Comparison of ENCODE assay signal across 9 cellular contexts in genomic region chr3:138381950-138382715, GRCh38. TPM values are rescaled to one million over a fixed set of nuclear protein-coding genes. Genes with fewer than 3 reads are reported as not detected.
DNase-seq lines count a peak whose midpoint lies in the region; ATAC-seq and TF ChIP-seq lines count a peak whose summit lies in the region.
"Had no signal": no experiment of that assay in that cellular context is flagged by ENCODE, and none has a peak within 500 bp of the region (broad histone marks: within the 10 kb centered on the region; RNA-seq: fewer than 3 reads in every experiment).

No MANE protein-coding gene starts in this region.

- no peak for DNase-seq in RWPE2 (ENCODE audit: low spot score)
- DNase-seq in fibroblast of lung (ENCODE audit: low read depth in 2 of 2): peak; percentile 46 to 58
- DNase-seq in ureter (ENCODE audit: low spot score): peak; percentile 71
- no peak for DNase-seq in dermis blood vessel endothelial cell
- DNase-seq: activated CD4-positive, alpha-beta memory T cell treated with anti-CD3 and anti-CD28 coated beads for 36 hours; NCI-H510A treated with DMSO at 0.1 percent for 48 hours had no signal

- TF ChIP-seq CTCF in RWPE2 (IDR thresholded peaks at IDR 0.05; ENCODE audit: poor library complexity, severe bottlenecking): no peak
- no peak for TF ChIP-seq CTCF in fibroblast of lung (conservative IDR thresholded peaks at IDR 0.05 in 1 of 2, IDR thresholded peaks at IDR 0.05 in 1 of 2; ENCODE audit: low read depth in 1 of 2, low read length in 2 of 2)

- no peaks in the 10 kb centered on the region for H4K20me1 ChIP-seq in fibroblast of lung (ENCODE audit: control insufficient read depth, extremely low read depth, insufficient read depth, low read length)

- no peak overlapping the region for H3K9ac ChIP-seq in fibroblast of lung (ENCODE audit: insufficient read depth, low read length)
- no peak overlapping the region for H3K9ac ChIP-seq in muscle layer of colon (ENCODE audit: low read length)

- no peak overlapping the region for H3K27ac ChIP-seq in RWPE2 (ENCODE audit: poor library complexity, severe bottlenecking)
- H3K27ac ChIP-seq in fibroblast of lung (ENCODE audit: insufficient read depth, low read length): no peak overlapping the region
- H3K27ac ChIP-seq in muscle layer of colon (ENCODE audit: low read depth, low read length): peak overlapping the region; percentile 70

- H3K4me1 ChIP-seq in RWPE2 (ENCODE audit: insufficient read depth, poor library complexity, severe bottlenecking): peaks cover 11% of the 10 kb centered on the region
- no peaks in the 10 kb centered on the region for H3K4me1 ChIP-seq in fibroblast of lung (ENCODE audit: control insufficient read depth, extremely low read depth, insufficient read depth, low read length)
- H3K4me1 ChIP-seq in muscle layer of colon (ENCODE audit: insufficient read depth, low read length): peaks cover 20% of the 10 kb centered on the region

- peak; percentile 83 for ATAC-seq in RWPE2 (ENCODE audit: low read depth)
- no peak for ATAC-seq in GM19035 (IDR thresholded peaks at IDR 0.05; ENCODE audit: unreplicated experiment)
- no peak for ATAC-seq in HG03521 (IDR thresholded peaks at IDR 0.05; ENCODE audit: unreplicated experiment)

- H3K4me3 ChIP-seq in RWPE2 (ENCODE audit: severe bottlenecking) (no peak overlapping the region), fibroblast of lung (replicated peaks in 1 of 4; ENCODE audit: control extremely low read depth in 1 of 4, insufficient read depth in 1 of 4, low read depth in 3 of 4, low read length in 4 of 4) (no peak overlapping the region), muscle layer of colon (ENCODE audit: low read depth in 1 of 2, low read length in 2 of 2) (no peak overlapping the region)

- no peak overlapping the region for H3K4me2 ChIP-seq in fibroblast of lung (ENCODE audit: extremely low read depth, insufficient read depth, low read length)

- H3K27me3 ChIP-seq in RWPE2 (ENCODE audit: insufficient read depth, poor library complexity, severe bottlenecking): no peaks in the 10 kb centered on the region
- no peaks in the 10 kb centered on the region for H3K27me3 ChIP-seq in fibroblast of lung (ENCODE audit: control insufficient read depth, insufficient read depth, low read length)
- no peaks in the 10 kb centered on the region for H3K27me3 ChIP-seq in muscle layer of colon (ENCODE audit: control insufficient read depth in 1 of 2, insufficient read depth in 2 of 2, low read length in 2 of 2)

- H3K36me3 ChIP-seq in RWPE2 (ENCODE audit: low read depth): no peaks in the 10 kb centered on the region
- no peaks in the 10 kb centered on the region for H3K36me3 ChIP-seq in fibroblast of lung (ENCODE audit: control insufficient read depth, insufficient read depth, low read length)
- peaks cover 4% of the 10 kb centered on the region for H3K36me3 ChIP-seq in muscle layer of colon (ENCODE audit: insufficient read depth, low read length)

- no peaks in the 10 kb centered on the region for H3K79me2 ChIP-seq in fibroblast of lung (ENCODE audit: control insufficient read depth, insufficient read depth, low read length)

- no peak overlapping the region for H2AFZ ChIP-seq in fibroblast of lung (ENCODE audit: low read length)

- H3K9me3 ChIP-seq in RWPE2 (ENCODE audit: severe bottlenecking): no peaks in the 10 kb centered on the region
- no peaks in the 10 kb centered on the region for H3K9me3 ChIP-seq in fibroblast of lung (ENCODE audit: control insufficient read depth, insufficient read depth, low read depth, low read length)
- H3K9me3 ChIP-seq in muscle layer of colon (ENCODE audit: low read length): no peaks in the 10 kb centered on the region

RNA-seq across cellular contexts. Expression of gene MRAS, which starts 33.8 kb away (rescaled TPM):
- total RNA-seq in fibroblast of lung: 48.0 and 73.0 TPM in 2 replicates
- 35.3 and 43.2 TPM in 2 replicates for polyA plus RNA-seq in fibroblast of lung
- polyA plus RNA-seq in fibroblast of lung (2012): 33.0 and 35.1 TPM in 2 replicates
- polyA minus RNA-seq in fibroblast of lung (ENCODE audit: low replicate concordance): 25.9 and 83.4 TPM in 2 replicates
- total RNA-seq in ureter: 26.2 TPM
- 6.8 and 11.5 TPM in 2 replicates for total RNA-seq in dermis blood vessel endothelial cell

RNA-seq across cellular contexts. Expression of gene ESYT3, which starts 52.3 kb away (rescaled TPM):
- total RNA-seq in fibroblast of lung (0.17 and 0.51 TPM in 2 replicates), ureter (0.94 TPM), dermis blood vessel endothelial cell (not detected in 2 replicates)
- 0.11 TPM in 1 of 2 replicates, not detected in the other for polyA plus RNA-seq in fibroblast of lung
- polyA plus RNA-seq in fibroblast of lung (2012): 0.18 TPM in 1 of 2 replicates, not detected in the other
- polyA minus RNA-seq in fibroblast of lung (ENCODE audit: low replicate concordance): not detected in 2 replicates

RNA-seq across cellular contexts. Expression of gene NME9, which starts 52.5 kb away (rescaled TPM):
- total RNA-seq in fibroblast of lung: not detected in 2 replicates
- polyA plus RNA-seq in fibroblast of lung: not detected in 2 replicates
- polyA plus RNA-seq in fibroblast of lung (2012): 0.07 and 0.10 TPM in 2 replicates
- not detected in 2 replicates for polyA minus RNA-seq in fibroblast of lung (ENCODE audit: low replicate concordance)
- total RNA-seq in ureter: 0.49 TPM
- total RNA-seq in dermis blood vessel endothelial cell: not detected in 2 replicates

Comparison
In these comparisons a context has a peak if more than half of its experiments do, and no peak if none do; other contexts are left out.
1. DNase-seq: peak in fibroblast of lung (2 of 2) and ureter (single experiment); none in RWPE2 (single experiment) and dermis blood vessel endothelial cell (single experiment).